9 cellular contexts compared by ENCODE assay signal in the genomic region with DNA sequence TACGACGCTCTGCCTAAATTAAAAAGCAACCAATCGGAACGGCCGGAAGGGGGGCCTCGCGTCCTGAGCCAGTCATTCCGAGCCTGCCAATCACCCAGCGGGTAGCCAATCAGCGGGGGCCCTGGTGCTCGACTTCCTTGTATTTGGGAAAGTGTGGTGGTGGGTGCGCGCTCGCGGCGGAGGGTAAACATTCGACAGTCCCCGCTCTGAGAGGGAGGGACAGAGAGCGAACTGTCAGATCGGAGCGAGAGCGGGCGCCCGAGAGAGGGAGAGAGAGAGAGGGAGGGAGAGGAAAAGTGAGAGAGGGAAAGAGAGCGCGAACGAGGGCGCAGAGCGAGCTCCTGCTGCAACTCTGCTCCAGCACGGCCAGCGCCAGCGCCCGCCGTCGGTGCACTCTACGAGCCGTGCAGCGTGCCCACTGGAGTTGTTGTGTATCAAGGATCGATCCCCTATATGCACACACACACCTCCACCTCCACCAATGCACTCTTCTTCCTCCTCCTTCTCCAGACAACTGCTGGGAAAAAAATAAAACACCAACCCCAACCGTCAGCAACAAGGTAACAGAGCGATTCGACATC.
DNase-seq lines count a peak whose midpoint lies in the region; ATAC-seq and TF ChIP-seq lines count a peak whose summit lies in the region.
"Had no signal": no experiment of that assay in that cellular context is flagged by ENCODE, and none has a peak within 500 bp of the region (broad histone marks: within the 10 kb centered on the region; RNA-seq: fewer than 3 reads in every experiment).

A gene (plus strand): TSS at position 190 of the 581 bp plus-strand sequence. CDS start 1,396 bp downstream, outside the sequence.

- no peaks in the 10 kb centered on the region for H3K9me3 ChIP-seq in OCI-LY1 (ENCODE audit: low read length)

- TF ChIP-seq CTCF in OCI-LY1 (IDR thresholded peaks at IDR 0.05; ENCODE audit: low read length) = no peak

- H3K4me1 ChIP-seq in ACC112 (ENCODE audit: control insufficient read depth, insufficient read depth, low read length, unreplicated experiment) (no peaks in the 10 kb centered on the region), OCI-LY1 (ENCODE audit: insufficient read depth, low read length, severe bottlenecking) (no peaks in the 10 kb centered on the region)

- H3K9ac ChIP-seq in OCI-LY1 (ENCODE audit: low read length) = no peak within 1 kb of the TSS

- H3K79me2 ChIP-seq in ACC112 (ENCODE audit: control insufficient read depth, insufficient read depth, low read length, unreplicated experiment) (no peaks in the 10 kb centered on the region), OCI-LY1 (ENCODE audit: insufficient read depth, low read length) (no peaks in the 10 kb centered on the region)

- H3F3A ChIP-seq in OCI-LY1 (ENCODE audit: insufficient read depth, low read length) = no peaks in the 10 kb centered on the region

- no peaks in the 10 kb centered on the region for H3K9me2 ChIP-seq in OCI-LY1 (ENCODE audit: low read depth, low read length)

- H3K27ac ChIP-seq in ACC112 (ENCODE audit: low read depth, low read length) (no peak within 1 kb of the TSS), OCI-LY1 (ENCODE audit: low read depth, low read length, poor library complexity, severe bottlenecking) (no peak within 1 kb of the TSS), caudate nucleus (ENCODE audit: low read depth, low read length) (peak within 1 kb of the TSS; percentile 98)
- H3K27ac ChIP-seq: epithelial cell of prostate had no signal

- H3K27me3 ChIP-seq in ACC112 (ENCODE audit: insufficient read depth, low read length) (peaks cover 79% of the 10 kb centered on the region), OCI-LY1 (ENCODE audit: insufficient read depth, low read length) (no peaks in the 10 kb centered on the region)

- peak within 1 kb of the TSS; percentile 34 for H3K4me2 ChIP-seq in OCI-LY1 (ENCODE audit: low read length)

- peak; percentile 59 for ATAC-seq in GM19372 (IDR thresholded peaks at IDR 0.05; ENCODE audit: low read depth, unreplicated experiment)
- ATAC-seq in GM21825 (IDR thresholded peaks at IDR 0.05; ENCODE audit: unreplicated experiment) = no peak

- no peaks in the 10 kb centered on the region for H4K20me1 ChIP-seq in OCI-LY1 (ENCODE audit: insufficient read depth, low read length)

- H3K4me3 ChIP-seq in ACC112 (ENCODE audit: low read depth, low read length) (peak within 1 kb of the TSS; percentile 75), OCI-LY1 (ENCODE audit: low read depth, low read length, poor library complexity, severe bottlenecking) (peak within 1 kb of the TSS; percentile 29)

- DNase-seq in caudate nucleus (lab: John Stamatoyannopoulos, UW) = peak; percentile 87 to 100 (median 99)
- peak; percentile 99 for DNase-seq in kidney tubule cell (ENCODE audit: low spot score)
- peak; percentile 41 to 45 for DNase-seq in stimulated activated CD4-positive, alpha-beta T cell treated with anti-CD3 and anti-CD28 coated beads, Interleukin-4, amount 100 ng/mL, for 4 hours
- DNase-seq in SKM-1 treated with dmso at 0.1 percent for 144 hours (lab: John Stamatoyannopoulos, UW; ENCODE audit: unreplicated experiment) = no peak

- H3K36me3 ChIP-seq in ACC112 (ENCODE audit: insufficient read depth, low read length) = no peaks in the 10 kb centered on the region
- H3K36me3 ChIP-seq in OCI-LY1 (ENCODE audit: insufficient read depth, low read length) = no peaks in the 10 kb centered on the region

- peak within 1 kb of the TSS; percentile 43 for H2AFZ ChIP-seq in ACC112 (ENCODE audit: low read length, unreplicated experiment)
- no peak within 1 kb of the TSS for H2AFZ ChIP-seq in OCI-LY1 (ENCODE audit: low read length)
